1 cellular context compared by ENCODE assay signal in the genomic region with DNA sequence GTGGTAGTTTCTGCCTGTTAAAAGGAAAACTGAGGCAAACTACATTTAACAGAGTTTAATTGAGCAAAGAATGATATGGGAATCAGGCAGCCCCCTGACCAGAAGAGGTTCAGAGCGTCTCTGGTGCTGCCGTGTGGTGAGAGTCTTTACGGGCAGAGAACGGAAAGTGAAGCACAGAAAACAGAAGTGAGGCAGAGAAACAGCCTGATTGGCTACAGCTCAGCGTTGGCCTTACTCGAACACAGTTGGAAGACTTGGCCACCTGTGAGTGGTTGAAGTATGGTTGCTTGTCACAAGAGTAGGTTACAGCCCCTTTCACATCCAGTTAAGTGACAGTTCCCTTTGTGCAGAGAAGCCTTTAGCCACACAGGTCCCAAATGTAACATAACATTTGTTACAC.
A peak's percentile ranks its signal among the peaks of the same experiment; 100 is the strongest.
TF ChIP-seq lines count a peak whose summit lies in the region.

No MANE protein-coding gene starts in this region.

TF ChIP-seq in GM12878, 131 proteins besides CTCF, POLR2A, EP300 and RAD21 (continued from another document):
- TF ChIP-seq, protein P1, sequence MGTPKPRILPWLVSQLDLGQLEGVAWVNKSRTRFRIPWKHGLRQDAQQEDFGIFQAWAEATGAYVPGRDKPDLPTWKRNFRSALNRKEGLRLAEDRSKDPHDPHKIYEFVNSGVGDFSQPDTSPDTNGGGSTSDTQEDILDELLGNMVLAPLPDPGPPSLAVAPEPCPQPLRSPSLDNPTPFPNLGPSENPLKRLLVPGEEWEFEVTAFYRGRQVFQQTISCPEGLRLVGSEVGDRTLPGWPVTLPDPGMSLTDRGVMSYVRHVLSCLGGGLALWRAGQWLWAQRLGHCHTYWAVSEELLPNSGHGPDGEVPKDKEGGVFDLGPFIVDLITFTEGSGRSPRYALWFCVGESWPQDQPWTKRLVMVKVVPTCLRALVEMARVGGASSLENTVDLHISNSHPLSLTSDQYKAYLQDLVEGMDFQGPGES (IDR thresholded peaks at IDR 0.05), result no peak
- TF ChIP-seq TBL1XR1 (IDR thresholded peaks at IDR 0.05; ENCODE audit: low read depth, low read length) (no peak), NFYA (IDR thresholded peaks at IDR 0.05; ENCODE audit: borderline replicate concordance, low read depth, low read length) (no peak), POU2F2 (IDR thresholded peaks at IDR 0.05; ENCODE audit: borderline replicate concordance, low read depth, low read length) (no peak), POLR2AphosphoS5 (IDR thresholded peaks at IDR 0.05; ENCODE audit: low read length) (peak; percentile 88), SMAD1 (IDR thresholded peaks at IDR 0.05; ENCODE audit: low read depth, partially characterized antibody) (no peak), ZNF207 (IDR thresholded peaks at IDR 0.05; ENCODE audit: borderline replicate concordance) (no peak), IRF4 (IDR thresholded peaks at IDR 0.05; ENCODE audit: low read depth, low read length) (no peak), JUND (IDR thresholded peaks at IDR 0.05; ENCODE audit: low read depth, low read length) (no peak), JUNB (IDR thresholded peaks at IDR 0.05) (no peak), IKZF1 (conservative IDR thresholded peaks at IDR 0.05) (no peak), ZNF217 (IDR thresholded peaks at IDR 0.05) (no peak), SP1 (IDR thresholded peaks at IDR 0.05; ENCODE audit: low read depth, low read length) (peak; percentile 8), FOS (IDR thresholded peaks at IDR 0.05; ENCODE audit: borderline replicate concordance, extremely low read depth, insufficient read length) (no peak), ESRRA (IDR thresholded peaks at IDR 0.05; ENCODE audit: low read length) (no peak), NBN (IDR thresholded peaks at IDR 0.05) (no peak), RFX5 (IDR thresholded peaks at IDR 0.05; ENCODE audit: low read depth, low read length) (peak; percentile 63; the same call in 1 of the 2 replicates), RELA (IDR thresholded peaks at IDR 0.05; ENCODE audit: borderline replicate concordance, partially characterized antibody) (no peak)
- TF ChIP-seq, protein P2, sequence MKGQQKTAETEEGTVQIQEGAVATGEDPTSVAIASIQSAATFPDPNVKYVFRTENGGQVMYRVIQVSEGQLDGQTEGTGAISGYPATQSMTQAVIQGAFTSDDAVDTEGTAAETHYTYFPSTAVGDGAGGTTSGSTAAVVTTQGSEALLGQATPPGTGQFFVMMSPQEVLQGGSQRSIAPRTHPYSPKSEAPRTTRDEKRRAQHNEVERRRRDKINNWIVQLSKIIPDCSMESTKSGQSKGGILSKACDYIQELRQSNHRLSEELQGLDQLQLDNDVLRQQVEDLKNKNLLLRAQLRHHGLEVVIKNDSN (IDR thresholded peaks at IDR 0.05; ENCODE audit: borderline replicate concordance, extremely low read length, insufficient read depth, low read depth, low read length), result no peak
